8 cellular contexts compared by ENCODE assay signal in genomic region chr3:141795719-141796435, GRCh38. TPM values are rescaled to one million over a fixed set of nuclear protein-coding genes. Genes with fewer than 3 reads are reported as not detected.
DNase-seq lines count a peak whose midpoint lies in the region; ATAC-seq and TF ChIP-seq lines count a peak whose summit lies in the region.

No MANE protein-coding gene starts in this region.

- POLR2A ChIA-PET in activated CD8-positive, alpha-beta T cell treated with anti-CD3 and anti-CD28 coated beads, Interleukin-2, amount 10 ng/mL, durations not matched to agents 7 days and 5 days (lab: Charles Lee), result interaction anchor here (0.8 to 2.6 kb wide), 5 partner anchors 28 to 115 kb away, joined by 3 to 31 read pairs (median 5); partner anchors contain the start of genes ATP1B3 and RNF7

- H3K4me3 ChIP-seq in BE2C (ENCODE audit: low read depth, low read length), result no peak overlapping the region
- H3K4me3 ChIP-seq in HL-60 (replicated peaks; ENCODE audit: insufficient read depth, low read length), result no peak overlapping the region
- no peak overlapping the region for H3K4me3 ChIP-seq in right atrium auricular region
- no peak overlapping the region for H3K4me3 ChIP-seq in testis

- ATAC-seq in activated CD8-positive, alpha-beta T cell treated with anti-CD3 and anti-CD28 coated beads, Interleukin-2, amount 10 ng/mL, durations not matched to agents 7 days and 5 days, result peak; percentile 17
- ATAC-seq in HG02885 (IDR thresholded peaks at IDR 0.05; ENCODE audit: poor library complexity, unreplicated experiment), result no peak

- TF ChIP-seq POLR2A in testis (IDR thresholded peaks at IDR 0.05), result no peak

- CTCF ChIA-PET in activated CD8-positive, alpha-beta T cell treated with anti-CD3 and anti-CD28 coated beads, Interleukin-2, amount 10 ng/mL, durations not matched to agents 7 days and 5 days (lab: Charles Lee), result interaction anchor here (0.9 to 2.4 kb wide), 6 partner anchors 28 to 344 kb away, joined by 3 to 19 read pairs (median 6); partner anchors contain the start of gene RNF7

- H3K9me3 ChIP-seq in BE2C (no peaks in the 10 kb centered on the region), right atrium auricular region (no peaks in the 10 kb centered on the region), testis (no peaks in the 10 kb centered on the region)

- H3K27ac Mint-ChIP-seq in activated CD8-positive, alpha-beta T cell treated with anti-CD3 and anti-CD28 coated beads, Interleukin-2, amount 10 ng/mL, durations not matched to agents 7 days and 5 days, result peak overlapping the region; percentile 98

- intact Hi-C loops in testis (cut with DNase I; ENCODE audit: low total_unique reads), result no loop called here

- 63 to 76% methylated on average over 9 of the region's 9 CpGs for WGBS in testis, 2 donors

- DNase-seq in BE2C (peak; percentile 47), HL-60 (ENCODE audit: low read depth in 1 of 2, low spot score in 1 of 2) (peak; percentile 78 to 87), right atrium auricular region (ENCODE audit: low spot score) (peak; percentile 79), testis (peak; percentile 55), Ammon's horn (ENCODE audit: low spot score) (no peak), cortex of kidney (lab: John Stamatoyannopoulos, UW) (no peak)
- DNase-seq in activated CD8-positive, alpha-beta T cell treated with anti-CD3 and anti-CD28 coated beads, Interleukin-2, amount 10 ng/mL, durations not matched to agents 7 days and 5 days, result peak; percentile 38

- TF ChIP-seq CTCF in BE2C (IDR thresholded peaks at IDR 0.05; ENCODE audit: low read depth, low read length), result no peak
- TF ChIP-seq CTCF in HL-60 (IDR thresholded peaks at IDR 0.05; ENCODE audit: insufficient read depth, low read length), result no peak
- no peak for TF ChIP-seq CTCF in right atrium auricular region (IDR thresholded peaks at IDR 0.05)
- no peak for TF ChIP-seq CTCF in testis (IDR thresholded peaks at IDR 0.05)

- peaks cover 52% of the 10 kb centered on the region for H3K4me1 Mint-ChIP-seq in activated CD8-positive, alpha-beta T cell treated with anti-CD3 and anti-CD28 coated beads, Interleukin-2, amount 10 ng/mL, durations not matched to agents 7 days and 5 days (ENCODE audit: low read depth)

- H3K27ac ChIP-seq in HL-60 (replicated peaks) (peak overlapping the region; percentile 86), right atrium auricular region (peak overlapping the region; percentile 74 to 76), testis (peak overlapping the region in 1 of 2 donors; percentile 95)

- H3K27me3 ChIP-seq in BE2C (no peaks in the 10 kb centered on the region), HL-60 (ENCODE audit: insufficient read depth, poor library complexity, severe bottlenecking) (no peaks in the 10 kb centered on the region), right atrium auricular region (no peaks in the 10 kb centered on the region), testis (no peaks in the 10 kb centered on the region)

- peaks cover 7% of the 10 kb centered on the region for H3K9me3 Mint-ChIP-seq in activated CD8-positive, alpha-beta T cell treated with anti-CD3 and anti-CD28 coated beads, Interleukin-2, amount 10 ng/mL, durations not matched to agents 7 days and 5 days (ENCODE audit: insufficient read depth)

- H3K36me3 ChIP-seq in BE2C (no peaks in the 10 kb centered on the region), right atrium auricular region (no peaks in the 10 kb centered on the region), testis (ENCODE audit: low read depth, missing control alignments) (no peaks in the 10 kb centered on the region)

- peaks cover 4% of the 10 kb centered on the region for H3K36me3 Mint-ChIP-seq in activated CD8-positive, alpha-beta T cell treated with anti-CD3 and anti-CD28 coated beads, Interleukin-2, amount 10 ng/mL, durations not matched to agents 7 days and 5 days (ENCODE audit: low read depth)

- peaks cover 8% of the 10 kb centered on the region for H3K4me1 ChIP-seq in BE2C
- peaks cover 0 to 20% of the 10 kb centered on the region in 2 donors for H3K4me1 ChIP-seq in right atrium auricular region
- H3K4me1 ChIP-seq in testis, result peaks cover 25% of the 10 kb centered on the region

- H3K4me3 Mint-ChIP-seq in activated CD8-positive, alpha-beta T cell treated with anti-CD3 and anti-CD28 coated beads, Interleukin-2, amount 10 ng/mL, durations not matched to agents 7 days and 5 days, result peak overlapping the region; percentile 89

- H3K27me3 Mint-ChIP-seq in activated CD8-positive, alpha-beta T cell treated with anti-CD3 and anti-CD28 coated beads, Interleukin-2, amount 10 ng/mL, durations not matched to agents 7 days and 5 days (ENCODE audit: low read depth), result no peaks in the 10 kb centered on the region

RNA-seq across cellular contexts. Expression of gene GRK7, which starts 32.7 kb away (rescaled TPM):
- polyA plus RNA-seq in BE2C (2012; ENCODE audit: insufficient read depth, insufficient read length, low read depth), result not detected
- not detected for total RNA-seq in activated CD8-positive, alpha-beta T cell treated with anti-CD3 and anti-CD28 coated beads, Interleukin-2, amount 10 ng/mL, durations not matched to agents 7 days and 5 days
- total RNA-seq in right atrium auricular region (under 1 TPM in 1 of 2 donors, not detected in 1; 0.12 TPM), testis (under 1 TPM in 1 of 2 donors, not detected in 1; 0.31 TPM)
- polyA plus RNA-seq in testis (ENCODE audit: insufficient read depth, low read depth, low replicate concordance), result 0.12 TPM

RNA-seq across cellular contexts. Expression of gene RNF7, which starts 57.8 kb away (rescaled TPM):
- polyA plus RNA-seq in BE2C (2012; ENCODE audit: insufficient read depth, insufficient read length, low read depth), result 258 TPM
- 10 to 100 TPM; 58.5 to 61.2 TPM for total RNA-seq in activated CD8-positive, alpha-beta T cell treated with anti-CD3 and anti-CD28 coated beads, Interleukin-2, amount 10 ng/mL, durations not matched to agents 7 days and 5 days
- total RNA-seq in right atrium auricular region (10 to 100 TPM; 64.9 to 81.2 TPM), testis (10 to 100 TPM; 60.7 to 69.9 TPM)
- polyA plus RNA-seq in testis (ENCODE audit: insufficient read depth, low read depth, low replicate concordance), result 122 TPM

Comparison
In these comparisons a context has a peak if more than half of its experiments do, and no peak if none do; other contexts are left out.
1. DNase-seq: peak in BE2C (single experiment), HL-60 (2 of 2), activated CD8-positive, alpha-beta T cell treated with anti-CD3 and anti-CD28 coated beads, Interleukin-2, amount 10 ng/mL, durations not matched to agents 7 days and 5 days (single experiment), right atrium auricular region (single experiment) and testis (single experiment); none in Ammon's horn (single experiment) and cortex of kidney (single experiment).